1 cellular context compared by ENCODE assay signal in the genomic region with DNA sequence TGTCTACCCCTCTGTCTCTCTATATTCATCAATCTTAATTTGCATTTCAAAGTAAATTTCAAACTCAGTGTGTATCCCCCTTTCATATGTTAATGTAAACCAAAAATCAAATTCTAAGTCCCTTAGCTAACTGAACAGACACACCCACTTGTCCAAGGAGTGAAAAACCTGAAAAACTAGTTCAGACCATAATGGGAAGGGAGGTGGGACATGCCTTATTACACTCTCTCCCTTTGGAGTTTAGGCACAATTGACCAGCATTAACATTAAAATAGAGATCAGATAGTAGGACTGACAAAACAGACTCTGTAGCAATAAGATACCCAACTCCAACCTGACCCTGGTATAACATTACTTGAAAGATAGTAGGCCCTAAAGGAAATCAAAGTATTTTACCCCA.
TF ChIP-seq lines count a peak whose summit lies in the region.

No MANE protein-coding gene starts in this region.

TF ChIP-seq in H1, 55 proteins besides CTCF, POLR2A, EP300 and RAD21:
- TF ChIP-seq HDAC2 (IDR thresholded peaks at IDR 0.05; ENCODE audit: borderline replicate concordance in 1 of 2, low read depth in 2 of 2, low read length in 2 of 2) (peak in 1 of 2 experiments; percentile 34; a peak in 1 of 4 replicates), JUND (IDR thresholded peaks at IDR 0.05; ENCODE audit: low read length) (no peak)
